ENCODE assay signal across 1 cellular context in genomic region chr7:1428941-1429444, GRCh38.
TF ChIP-seq lines count a peak whose summit lies in the region.

No MANE protein-coding gene starts in this region.

TF ChIP-seq in HepG2, 621 proteins besides CTCF, POLR2A, EP300 and RAD21 (continued from another document and continues in another):
- TF ChIP-seq ZBTB49 (CRISPR knock-in tag; IDR thresholded peaks at IDR 0.05; ENCODE audit: borderline replicate concordance) = no peak
- peak; percentile 69; the same call in 1 of the 2 replicates for TF ChIP-seq BCL3 (CRISPR knock-in tag; IDR thresholded peaks at IDR 0.05)
- no peak for TF ChIP-seq KDM5A (IDR thresholded peaks at IDR 0.05; ENCODE audit: borderline replicate concordance, low read length)
- TF ChIP-seq, protein P1, sequence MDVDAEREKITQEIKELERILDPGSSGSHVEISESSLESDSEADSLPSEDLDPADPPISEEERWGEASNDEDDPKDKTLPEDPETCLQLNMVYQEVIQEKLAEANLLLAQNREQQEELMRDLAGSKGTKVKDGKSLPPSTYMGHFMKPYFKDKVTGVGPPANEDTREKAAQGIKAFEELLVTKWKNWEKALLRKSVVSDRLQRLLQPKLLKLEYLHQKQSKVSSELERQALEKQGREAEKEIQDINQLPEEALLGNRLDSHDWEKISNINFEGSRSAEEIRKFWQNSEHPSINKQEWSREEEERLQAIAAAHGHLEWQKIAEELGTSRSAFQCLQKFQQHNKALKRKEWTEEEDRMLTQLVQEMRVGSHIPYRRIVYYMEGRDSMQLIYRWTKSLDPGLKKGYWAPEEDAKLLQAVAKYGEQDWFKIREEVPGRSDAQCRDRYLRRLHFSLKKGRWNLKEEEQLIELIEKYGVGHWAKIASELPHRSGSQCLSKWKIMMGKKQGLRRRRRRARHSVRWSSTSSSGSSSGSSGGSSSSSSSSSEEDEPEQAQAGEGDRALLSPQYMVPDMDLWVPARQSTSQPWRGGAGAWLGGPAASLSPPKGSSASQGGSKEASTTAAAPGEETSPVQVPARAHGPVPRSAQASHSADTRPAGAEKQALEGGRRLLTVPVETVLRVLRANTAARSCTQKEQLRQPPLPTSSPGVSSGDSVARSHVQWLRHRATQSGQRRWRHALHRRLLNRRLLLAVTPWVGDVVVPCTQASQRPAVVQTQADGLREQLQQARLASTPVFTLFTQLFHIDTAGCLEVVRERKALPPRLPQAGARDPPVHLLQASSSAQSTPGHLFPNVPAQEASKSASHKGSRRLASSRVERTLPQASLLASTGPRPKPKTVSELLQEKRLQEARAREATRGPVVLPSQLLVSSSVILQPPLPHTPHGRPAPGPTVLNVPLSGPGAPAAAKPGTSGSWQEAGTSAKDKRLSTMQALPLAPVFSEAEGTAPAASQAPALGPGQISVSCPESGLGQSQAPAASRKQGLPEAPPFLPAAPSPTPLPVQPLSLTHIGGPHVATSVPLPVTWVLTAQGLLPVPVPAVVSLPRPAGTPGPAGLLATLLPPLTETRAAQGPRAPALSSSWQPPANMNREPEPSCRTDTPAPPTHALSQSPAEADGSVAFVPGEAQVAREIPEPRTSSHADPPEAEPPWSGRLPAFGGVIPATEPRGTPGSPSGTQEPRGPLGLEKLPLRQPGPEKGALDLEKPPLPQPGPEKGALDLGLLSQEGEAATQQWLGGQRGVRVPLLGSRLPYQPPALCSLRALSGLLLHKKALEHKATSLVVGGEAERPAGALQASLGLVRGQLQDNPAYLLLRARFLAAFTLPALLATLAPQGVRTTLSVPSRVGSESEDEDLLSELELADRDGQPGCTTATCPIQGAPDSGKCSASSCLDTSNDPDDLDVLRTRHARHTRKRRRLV (CRISPR knock-in tag; IDR thresholded peaks at IDR 0.05) = 0 out of 2 replicates have a peak, but pooled peaks have one; percentile 38
- TF ChIP-seq BRCA1 (CRISPR knock-in tag; IDR thresholded peaks at IDR 0.05) = peak; percentile 65; the same call in 1 of the 2 replicates
- TF ChIP-seq GABPA (IDR thresholded peaks at IDR 0.05; ENCODE audit: low read depth, low read length) = no peak
- peak; percentile 49; the same call in 1 of the 2 replicates for TF ChIP-seq GABPA (CRISPR knock-in tag; IDR thresholded peaks at IDR 0.05; ENCODE audit: low read depth)
- peak; percentile 72; the same call in 1 of the 2 replicates for TF ChIP-seq ZNF740 (CRISPR knock-in tag; IDR thresholded peaks at IDR 0.05)
- TF ChIP-seq ZNF782 (CRISPR knock-in tag; IDR thresholded peaks at IDR 0.05; ENCODE audit: borderline replicate concordance) = no peak
- peak; percentile 96 for TF ChIP-seq ZFX (CRISPR knock-in tag; IDR thresholded peaks at IDR 0.05; ENCODE audit: low read depth)
- 0 out of 2 replicates have a peak, but pooled peaks have one; percentile 9 for TF ChIP-seq ZNF350 (CRISPR knock-in tag; IDR thresholded peaks at IDR 0.05; ENCODE audit: borderline replicate concordance, low read depth)
- 0 out of 2 replicates have a peak, but pooled peaks have one; percentile 58 for TF ChIP-seq ZNF503 (CRISPR knock-in tag; IDR thresholded peaks at IDR 0.05)
- no peak for TF ChIP-seq ZNF790 (CRISPR knock-in tag; IDR thresholded peaks at IDR 0.05; ENCODE audit: borderline replicate concordance)
- peak; percentile 14; the same call in 1 of the 2 replicates for TF ChIP-seq TFAP4 (IDR thresholded peaks at IDR 0.05; ENCODE audit: borderline replicate concordance, low read depth)
- TF ChIP-seq POGZ (CRISPR knock-in tag; IDR thresholded peaks at IDR 0.05) = no peak
- 0 out of 2 replicates have a peak, but pooled peaks have one; percentile 40 for TF ChIP-seq HNRNPL (IDR thresholded peaks at IDR 0.05; ENCODE audit: low read depth, low read length)
- TF ChIP-seq PLSCR1 (CRISPR knock-in tag; IDR thresholded peaks at IDR 0.05; ENCODE audit: borderline replicate concordance) = no peak
- TF ChIP-seq, protein P2, sequence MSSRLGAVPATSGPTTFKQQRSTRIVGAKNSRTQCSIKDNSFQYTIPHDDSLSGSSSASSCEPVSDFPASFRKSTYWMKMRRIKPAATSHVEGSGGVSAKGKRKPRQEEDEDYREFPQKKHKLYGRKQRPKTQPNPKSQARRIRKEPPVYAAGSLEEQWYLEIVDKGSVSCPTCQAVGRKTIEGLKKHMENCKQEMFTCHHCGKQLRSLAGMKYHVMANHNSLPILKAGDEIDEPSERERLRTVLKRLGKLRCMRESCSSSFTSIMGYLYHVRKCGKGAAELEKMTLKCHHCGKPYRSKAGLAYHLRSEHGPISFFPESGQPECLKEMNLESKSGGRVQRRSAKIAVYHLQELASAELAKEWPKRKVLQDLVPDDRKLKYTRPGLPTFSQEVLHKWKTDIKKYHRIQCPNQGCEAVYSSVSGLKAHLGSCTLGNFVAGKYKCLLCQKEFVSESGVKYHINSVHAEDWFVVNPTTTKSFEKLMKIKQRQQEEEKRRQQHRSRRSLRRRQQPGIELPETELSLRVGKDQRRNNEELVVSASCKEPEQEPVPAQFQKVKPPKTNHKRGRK (CRISPR knock-in tag; IDR thresholded peaks at IDR 0.05) = no peak
- no peak for TF ChIP-seq ZNF780A (CRISPR knock-in tag; IDR thresholded peaks at IDR 0.05)
- TF ChIP-seq ETV5 (CRISPR knock-in tag; IDR thresholded peaks at IDR 0.05; ENCODE audit: borderline replicate concordance) = peak; percentile 50; the same call in 1 of the 2 replicates
- TF ChIP-seq, protein P3, sequence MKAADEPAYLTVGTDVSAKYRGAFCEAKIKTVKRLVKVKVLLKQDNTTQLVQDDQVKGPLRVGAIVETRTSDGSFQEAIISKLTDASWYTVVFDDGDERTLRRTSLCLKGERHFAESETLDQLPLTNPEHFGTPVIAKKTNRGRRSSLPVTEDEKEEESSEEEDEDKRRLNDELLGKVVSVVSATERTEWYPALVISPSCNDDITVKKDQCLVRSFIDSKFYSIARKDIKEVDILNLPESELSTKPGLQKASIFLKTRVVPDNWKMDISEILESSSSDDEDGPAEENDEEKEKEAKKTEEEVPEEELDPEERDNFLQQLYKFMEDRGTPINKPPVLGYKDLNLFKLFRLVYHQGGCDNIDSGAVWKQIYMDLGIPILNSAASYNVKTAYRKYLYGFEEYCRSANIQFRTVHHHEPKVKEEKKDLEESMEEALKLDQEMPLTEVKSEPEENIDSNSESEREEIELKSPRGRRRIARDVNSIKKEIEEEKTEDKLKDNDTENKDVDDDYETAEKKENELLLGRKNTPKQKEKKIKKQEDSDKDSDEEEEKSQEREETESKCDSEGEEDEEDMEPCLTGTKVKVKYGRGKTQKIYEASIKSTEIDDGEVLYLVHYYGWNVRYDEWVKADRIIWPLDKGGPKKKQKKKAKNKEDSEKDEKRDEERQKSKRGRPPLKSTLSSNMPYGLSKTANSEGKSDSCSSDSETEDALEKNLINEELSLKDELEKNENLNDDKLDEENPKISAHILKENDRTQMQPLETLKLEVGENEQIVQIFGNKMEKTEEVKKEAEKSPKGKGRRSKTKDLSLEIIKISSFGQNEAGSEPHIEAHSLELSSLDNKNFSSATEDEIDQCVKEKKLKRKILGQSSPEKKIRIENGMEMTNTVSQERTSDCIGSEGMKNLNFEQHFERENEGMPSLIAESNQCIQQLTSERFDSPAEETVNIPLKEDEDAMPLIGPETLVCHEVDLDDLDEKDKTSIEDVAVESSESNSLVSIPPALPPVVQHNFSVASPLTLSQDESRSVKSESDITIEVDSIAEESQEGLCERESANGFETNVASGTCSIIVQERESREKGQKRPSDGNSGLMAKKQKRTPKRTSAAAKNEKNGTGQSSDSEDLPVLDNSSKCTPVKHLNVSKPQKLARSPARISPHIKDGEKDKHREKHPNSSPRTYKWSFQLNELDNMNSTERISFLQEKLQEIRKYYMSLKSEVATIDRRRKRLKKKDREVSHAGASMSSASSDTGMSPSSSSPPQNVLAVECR (CRISPR knock-in tag; IDR thresholded peaks at IDR 0.05; ENCODE audit: borderline replicate concordance) = no peak; the same call in 1 of the 2 replicates
- no peak for TF ChIP-seq ZMYM3 (CRISPR knock-in tag; IDR thresholded peaks at IDR 0.05)
- 0 out of 2 replicates have a peak, but pooled peaks have one; percentile 18 for TF ChIP-seq ZNF263 (CRISPR knock-in tag; IDR thresholded peaks at IDR 0.05)
- 0 out of 2 replicates have a peak, but pooled peaks have one; percentile 31 for TF ChIP-seq GFI1 (CRISPR knock-in tag; IDR thresholded peaks at IDR 0.05; ENCODE audit: borderline replicate concordance)
- no peak for TF ChIP-seq TBL1XR1 (IDR thresholded peaks at IDR 0.05; ENCODE audit: borderline replicate concordance, low read length, partially characterized antibody)
- peak; percentile 53; the same call in 1 of the 2 replicates for TF ChIP-seq PATZ1 (CRISPR knock-in tag; IDR thresholded peaks at IDR 0.05)
- peak; percentile 78 for TF ChIP-seq GABPB1 (CRISPR knock-in tag; IDR thresholded peaks at IDR 0.05)
- no peak for TF ChIP-seq CEBPG (CRISPR knock-in tag; IDR thresholded peaks at IDR 0.05)
- TF ChIP-seq, protein P4, sequence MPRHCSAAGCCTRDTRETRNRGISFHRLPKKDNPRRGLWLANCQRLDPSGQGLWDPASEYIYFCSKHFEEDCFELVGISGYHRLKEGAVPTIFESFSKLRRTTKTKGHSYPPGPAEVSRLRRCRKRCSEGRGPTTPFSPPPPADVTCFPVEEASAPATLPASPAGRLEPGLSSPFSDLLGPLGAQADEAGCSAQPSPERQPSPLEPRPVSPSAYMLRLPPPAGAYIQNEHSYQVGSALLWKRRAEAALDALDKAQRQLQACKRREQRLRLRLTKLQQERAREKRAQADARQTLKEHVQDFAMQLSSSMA (CRISPR knock-in tag; IDR thresholded peaks at IDR 0.05) = no peak
